ENCODE assay signal across 20 cellular contexts in genomic region chr6:126540161-126540560, GRCh38.
"Had no signal": no experiment of that assay in that cellular context is flagged by ENCODE, and none has a peak within 500 bp of the region (broad histone marks: within the 10 kb centered on the region; RNA-seq: fewer than 3 reads in every experiment).

No MANE protein-coding gene starts in this region.

- H3K4me3 ChIP-seq: breast epithelium, SJSA1 had no signal

- FAIRE-seq: RCC 7860 had no signal

- H3K9ac ChIP-seq: KMS-11 had no signal

- H3K36me3 ChIP-seq: breast epithelium, SJSA1 had no signal

- DNase-seq: activated CD4-positive, alpha-beta T cell treated with anti-CD3 and anti-CD28 coated beads for 4 hours; activated CD8-positive, alpha-beta memory T cell treated with anti-CD3 and anti-CD28 coated beads, Interleukin-2, amount 50 U/mL, for 48 hours; activated CD8-positive, alpha-beta T cell treated with anti-CD3 and anti-CD28 coated beads for 36 hours; activated naive CD4-positive, alpha-beta T cell treated with anti-CD3 and anti-CD28 coated beads, Interleukin-2, amount 50 U/mL, for 16 hours; activated naive CD8-positive, alpha-beta T cell treated with anti-CD3 and anti-CD28 coated beads, Interleukin-2, amount 10 ng/mL, durations not matched to agents 7 days and 5 days; activated T-cell treated with anti-CD3 and anti-CD28 coated beads, Interleukin-2, amount 50 U/mL, for 1 hour; aorta; MM.1S; NCI-H1105; NCI-H1436; NCI-H187; NCI-H2081; NCI-H510A treated with DMSO at 0.1 percent for 48 hours; SHP77 had no signal

- ATAC-seq: activated CD4-positive, CD25-positive, alpha-beta regulatory T cell treated with anti-CD3 and anti-CD28 coated beads, Interleukin-2, amount 50 U/mL, for 24 hours; activated CD8-positive, alpha-beta T cell treated with anti-CD3 and anti-CD28 coated beads for 36 hours; SK-N-SH treated with all-trans-retinoic acid at 6 μM for 48 hours had no signal

- H3K4me1 ChIP-seq: breast epithelium, SJSA1 had no signal

- H3K9me3 ChIP-seq: breast epithelium, SJSA1 had no signal

- H3K4me2 ChIP-seq: KMS-11 had no signal

- H3K27ac ChIP-seq: breast epithelium, KMS-11, SJSA1 had no signal

- H3K27me3 ChIP-seq: breast epithelium, SJSA1 had no signal
